Comparison of ENCODE assay signal across 8 cellular contexts in the genomic region with DNA sequence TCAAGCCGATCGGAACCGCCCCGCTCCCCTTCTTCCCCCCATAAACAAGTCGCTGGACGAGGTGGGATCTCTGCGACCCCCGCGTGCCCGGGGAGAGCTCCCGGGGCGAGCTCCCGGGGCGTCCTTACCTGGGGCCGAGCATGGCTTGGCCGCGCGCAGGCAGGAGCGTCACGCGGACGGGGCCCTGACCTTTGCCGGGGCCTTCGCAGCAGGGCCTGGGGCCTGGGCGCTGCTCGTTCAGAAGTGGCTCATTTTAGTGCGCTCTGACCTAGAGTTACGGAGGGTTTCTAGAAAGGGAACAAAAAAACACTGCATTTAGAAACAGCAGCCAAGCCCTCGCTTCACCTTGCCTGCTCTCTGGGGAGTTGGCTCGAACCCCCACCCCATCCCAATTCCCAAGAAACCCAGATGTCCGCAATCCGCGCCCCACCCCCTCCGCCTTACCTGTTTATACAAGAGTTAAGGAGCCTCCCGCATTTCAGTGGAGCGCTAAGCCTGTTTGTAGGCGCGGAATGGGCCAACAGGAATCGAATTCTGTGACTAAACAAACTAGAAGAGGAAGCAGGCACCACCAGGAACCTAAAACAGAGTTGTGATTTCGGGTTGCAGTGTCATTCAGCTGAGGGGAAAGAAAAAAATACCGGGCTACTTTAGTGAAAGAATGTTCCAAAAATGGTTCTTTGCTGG. TPM values are rescaled to one million over a fixed set of nuclear protein-coding genes. Genes with fewer than 3 reads are reported as not detected.
DNase-seq lines count a peak whose midpoint lies in the region; ATAC-seq, FAIRE-seq and TF ChIP-seq lines count a peak whose summit lies in the region.

No MANE protein-coding gene starts in this region.

- H3K4me3 ChIP-seq in DOHH2 (ENCODE audit: low read length), result peak overlapping the region; percentile 75
- H3K4me3 ChIP-seq in astrocyte (ENCODE audit: insufficient read depth, low read depth, low read length), result no peak overlapping the region

- H3K36me3 Mint-ChIP-seq in astrocyte (ENCODE audit: low read depth, unreplicated experiment), result no peaks in the 10 kb centered on the region

- H4K20me1 ChIP-seq in DOHH2 (ENCODE audit: control insufficient read depth, insufficient read depth, low read depth, low read length), result no peaks in the 10 kb centered on the region
- H4K20me1 ChIP-seq in astrocyte (ENCODE audit: insufficient read depth, low read length), result no peaks in the 10 kb centered on the region

- H3F3A ChIP-seq in DOHH2 (ENCODE audit: control insufficient read depth, insufficient read depth), result 0 out of 2 replicates have a peak, but pooled peaks cover 3% of the 10 kb centered on the region

- H3K27ac ChIP-seq in DOHH2 (ENCODE audit: low read depth, low read length) (no peak overlapping the region), astrocyte (ENCODE audit: low read depth, low read length) (no peak overlapping the region), substantia nigra (ENCODE audit: low read depth, low read length, poor library complexity, severe bottlenecking) (peak overlapping the region; percentile 67)

- H3K27me3 ChIP-seq in DOHH2 (ENCODE audit: control insufficient read depth, low read length) (peaks cover 41% of the 10 kb centered on the region), astrocyte (ENCODE audit: insufficient read depth, low read length) (no peaks in the 10 kb centered on the region)

- H3K4me1 ChIP-seq in DOHH2 (ENCODE audit: control insufficient read depth, low read length) (peaks cover 25% of the 10 kb centered on the region), astrocyte (ENCODE audit: insufficient read depth, low read length) (peaks cover 10% of the 10 kb centered on the region)

- H3K4me2 ChIP-seq in DOHH2 (ENCODE audit: low read length) (peak overlapping the region; percentile 92), astrocyte (ENCODE audit: low read length) (peak overlapping the region; percentile 89)

- H3K4me1 Mint-ChIP-seq in astrocyte (ENCODE audit: low read depth, unreplicated experiment), result peaks cover 15% of the 10 kb centered on the region

- H3K4me3 Mint-ChIP-seq in astrocyte (ENCODE audit: unreplicated experiment), result peak overlapping the region; percentile 92

- H3K27ac Mint-ChIP-seq in astrocyte (ENCODE audit: unreplicated experiment), result peak overlapping the region; percentile 22

- DNase-seq in astrocyte (ENCODE audit: low read depth), result no peak
- DNase-seq in left lobe of liver (ENCODE audit: low spot score), result peak; percentile 82
- DNase-seq in substantia nigra (lab: John Stamatoyannopoulos, UW), result peak in 21 of 49 donors; percentile 1 to 32 (median 8)
- no peak for DNase-seq in activated CD4-positive, alpha-beta T cell treated with anti-CD3 and anti-CD28 coated beads for 1 hour
- no peak for DNase-seq in AG08396 (ENCODE audit: low spot score)

- no peaks in the 10 kb centered on the region for H3K27me3 Mint-ChIP-seq in astrocyte (ENCODE audit: low read depth, unreplicated experiment)

- H3K9ac ChIP-seq in astrocyte (ENCODE audit: low read length), result no peak overlapping the region

- no peaks in the 10 kb centered on the region for H3K9me3 ChIP-seq in DOHH2 (ENCODE audit: control insufficient read depth, insufficient read depth, low read length)
- no peaks in the 10 kb centered on the region for H3K9me3 ChIP-seq in astrocyte (ENCODE audit: insufficient read depth, low read depth, low read length)

- H3K9me2 ChIP-seq in DOHH2 (replicated peaks; ENCODE audit: control insufficient read depth, low read length), result no peaks in the 10 kb centered on the region

- FAIRE-seq in astrocyte (lab: Jason Lieb, UNC), result no peak

- H3K36me3 ChIP-seq in DOHH2 (ENCODE audit: control insufficient read depth, low read length) (no peaks in the 10 kb centered on the region), astrocyte (ENCODE audit: insufficient read depth, low read length) (no peaks in the 10 kb centered on the region)

- ATAC-seq in GM19463 (IDR thresholded peaks at IDR 0.05; ENCODE audit: unreplicated experiment), result peak; percentile 53
- peak; percentile 33 for ATAC-seq in HG03520 (IDR thresholded peaks at IDR 0.05; ENCODE audit: unreplicated experiment)
- peak; percentile 82 for ATAC-seq in left lobe of liver

- TF ChIP-seq CTCF in DOHH2 (IDR thresholded peaks at IDR 0.05; ENCODE audit: low read depth, low read length, poor library complexity, severe bottlenecking) (no peak), astrocyte (IDR thresholded peaks at IDR 0.05; ENCODE audit: insufficient read depth, low read depth, low read length) (no peak)

- H3K79me2 ChIP-seq in DOHH2 (ENCODE audit: control insufficient read depth, low read length) (no peaks in the 10 kb centered on the region), astrocyte (ENCODE audit: insufficient read depth, low read length) (no peaks in the 10 kb centered on the region)

- H3K9me3 Mint-ChIP-seq in astrocyte (ENCODE audit: unreplicated experiment), result no peaks in the 10 kb centered on the region

- H2AFZ ChIP-seq in astrocyte (ENCODE audit: low read depth, low read length), result peak overlapping the region; percentile 77

RNA-seq across cellular contexts. Expression of a gene that starts 0.8 kb away (rescaled TPM):
- total RNA-seq in astrocyte, result 2.3 and 2.9 TPM in 2 replicates
- total RNA-seq in left lobe of liver, result 56.5 TPM

Comparison
In these comparisons a context has a peak if more than half of its experiments do, and no peak if none do; other contexts are left out.
1. RNA of a gene that starts 0.8 kb away (total RNA-seq): 56.5 TPM in left lobe of liver (single experiment); 2.3 to 2.9 TPM in astrocyte; every median in the first group is over 10 times any median in the second.
2. Peak in every context shown above with its lines, with median percentiles within 50 percentile points of each other: ATAC-seq.